Comparison of ENCODE assay signal across 17 cellular contexts in genomic region chr3:15542641-15543040, GRCh38. TPM values are rescaled to one million over a fixed set of nuclear protein-coding genes. Genes with fewer than 3 reads are reported as not detected.
DNase-seq lines count a peak whose midpoint lies in the region; ATAC-seq, FAIRE-seq and TF ChIP-seq lines count a peak whose summit lies in the region.
"Had no signal": no experiment of that assay in that cellular context is flagged by ENCODE, and none has a peak within 500 bp of the region (broad histone marks: within the 10 kb centered on the region; RNA-seq: fewer than 3 reads in every experiment).

No MANE protein-coding gene starts in this region.

- peaks cover 0 to 19% (median 12%) of the 10 kb centered on the region in 9 donors for H3K4me1 ChIP-seq in heart right ventricle
- H3K4me1 ChIP-seq: SJCRH30 had no signal

- intact Hi-C loops in heart right ventricle (cut with DNase I) = loop anchor here in 1 of 10 donors (5.0 kb wide), 1 partner anchor 115 kb away; the partner anchor contains the start of genes EAF1 and METTL6

- no peaks in the 10 kb centered on the region for H3K27me3 ChIP-seq in heart right ventricle
- H3K27me3 ChIP-seq: SJCRH30 had no signal

- DNase-seq in G401 (ENCODE audit: low spot score) = peak; percentile 74
- peak; percentile 67 for DNase-seq in cerebellar cortex (ENCODE audit: low spot score)
- no peak for DNase-seq in heart right ventricle
- DNase-seq in mesenteric fat pad (ENCODE audit: low spot score) = peak; percentile 18
- no peak for DNase-seq in GM19239 (ENCODE audit: insufficient read length, low spot score)
- DNase-seq: EL, H7, NCI-H1930, NCI-H446, NCI-H69, OCI-M1, RPMI8226, SJCRH30 had no signal

- 22 to 24% methylated on average over 5 of the region's 5 CpGs for WGBS in heart right ventricle, 2 donors

- H3K36me3 ChIP-seq in heart right ventricle = no peaks in the 10 kb centered on the region
- H3K36me3 ChIP-seq: SJCRH30 had no signal

- in situ Hi-C loops in G401 (cut with HindIII; ENCODE audit: low sequenced_read_pairs) = no loop called here

- no peak overlapping the region for H3K4me3 ChIP-seq in heart right ventricle
- H3K4me3 ChIP-seq: K562, SJCRH30 had no signal

- ATAC-seq in heart right ventricle (peak; percentile 49 to 90 (median 84)), HG02678 (IDR thresholded peaks at IDR 0.05; ENCODE audit: unreplicated experiment) (no peak), GM21576 (IDR thresholded peaks at IDR 0.05; ENCODE audit: unreplicated experiment) (no peak), HG03378 (IDR thresholded peaks at IDR 0.05; ENCODE audit: unreplicated experiment) (no peak)
- ATAC-seq: K562 had no signal

- no peak for FAIRE-seq in GM19239 (lab: Jason Lieb, UNC)

- H3K9me3 ChIP-seq in heart right ventricle = no peaks in the 10 kb centered on the region
- H3K9me3 ChIP-seq: SJCRH30 had no signal

- H3K27ac ChIP-seq in heart right ventricle = peak overlapping the region in 6 of 10 donors; percentile 3 to 35 (median 18)
- H3K27ac ChIP-seq: SJCRH30 had no signal

- no peak for TF ChIP-seq CTCF in heart right ventricle (IDR thresholded peaks at IDR 0.05)

RNA-seq across cellular contexts. Expression of gene COLQ, which starts 21.1 kb away (rescaled TPM):
- total RNA-seq in G401 (2014; rRNA removed; shearing (Covaris generic)) = 0.17 and 0.68 TPM in 2 replicates
- total RNA-seq in heart right ventricle (10 to 100 TPM in 7 of 10 donors, 1 to 10 TPM in 2, under 1 TPM in 1; 0.85 to 23.3 (median 14.9) TPM), mesenteric fat pad (0.74 TPM)
- 1 to 10 TPM; 3.7 to 5.7 TPM for polyA plus RNA-seq in heart right ventricle

RNA-seq across cellular contexts. Expression of gene HACL1, which starts 58.7 kb away (rescaled TPM):
- 15.0 and 17.4 TPM in 2 replicates for total RNA-seq in G401 (2014; rRNA removed; shearing (Covaris generic))
- total RNA-seq in heart right ventricle (10 to 100 TPM; 12.4 to 20.5 (median 14.1) TPM), mesenteric fat pad (20.7 TPM)
- 10 to 100 TPM in 1 of 2 donors, 1 to 10 TPM in 1; 7.5 to 11.1 TPM for polyA plus RNA-seq in heart right ventricle

RNA-seq across cellular contexts. Expression of gene BTD, which starts 58.9 kb away (rescaled TPM):
- 3.3 and 10.4 TPM in 2 replicates for total RNA-seq in G401 (2014; rRNA removed; shearing (Covaris generic))
- total RNA-seq in heart right ventricle (10 to 100 TPM in 8 of 10 donors, 1 to 10 TPM in 2; 8.8 to 17.2 (median 13.5) TPM), mesenteric fat pad (36.8 TPM)
- 1 to 10 TPM; 4.8 to 8.3 TPM for polyA plus RNA-seq in heart right ventricle

Comparison
In these comparisons a context has a peak if more than half of its experiments do, and no peak if none do; other contexts are left out.
1. DNase-seq: peak in G401 (single experiment), cerebellar cortex (single experiment) and mesenteric fat pad (single experiment); none in heart right ventricle (0 of 2) and GM19239 (single experiment).
2. ATAC-seq: peak in heart right ventricle (8 of 8); none in HG02678 (single experiment), GM21576 (single experiment) and HG03378 (single experiment).